In genomic region chr5:74251106-74252032, GRCh38 we compare ENCODE assay signal across 8 cellular contexts.
DNase-seq lines count a peak whose midpoint lies in the region; ATAC-seq, FAIRE-seq and TF ChIP-seq lines count a peak whose summit lies in the region.

No MANE protein-coding gene starts in this region.

- ATAC-seq in activated CD4-positive, CD25-positive, alpha-beta regulatory T cell treated with anti-CD3 and anti-CD28 coated beads, Interleukin-2, amount 50 U/mL, for 24 hours: no peak

- BruUV-seq in Caco-2 (replicated peaks; lab: Mats Ljungman, UMichigan) (no TSS peak), endothelial cell of umbilical vein (replicated peaks; lab: Mats Ljungman, UMichigan) (no TSS peak)

- FAIRE-seq in endothelial cell of umbilical vein (lab: Jason Lieb, UNC) (peak; percentile 76), frontal cortex (lab: Jason Lieb, UNC) (no peak)

- no peaks in the 10 kb centered on the region for H3K9me3 ChIP-seq in Caco-2
- H3K9me3 ChIP-seq in endothelial cell of umbilical vein (replicated peaks; ENCODE audit: control insufficient read depth, insufficient read depth, low read length): no peaks in the 10 kb centered on the region
- H3K9me3 ChIP-seq in neuronal stem cell (replicated peaks in 1 of 2; ENCODE audit: control insufficient read depth in 2 of 2, insufficient read depth in 1 of 2, low read depth in 1 of 2, low read length in 2 of 2): no peaks in the 10 kb centered on the region

- no peak overlapping the region for H3K4me3 Mint-ChIP-seq in Caco-2 (ENCODE audit: unreplicated experiment)

- dilution Hi-C loops in endothelial cell of umbilical vein (cut with MboI; ENCODE audit: extremely low pct_ligation_motif_present, low sequenced_read_pairs): no loop called here

- no peak overlapping the region for H4K8ac ChIP-seq in neuronal stem cell (ENCODE audit: low read depth, low read length)

- H3K9me1 ChIP-seq in endothelial cell of umbilical vein (replicated peaks; ENCODE audit: control insufficient read depth, extremely low read depth, insufficient read depth, low read length): no peaks in the 10 kb centered on the region

- H3K27ac Mint-ChIP-seq in Caco-2 (ENCODE audit: unreplicated experiment): no peak overlapping the region

- H3K4me1 Mint-ChIP-seq in Caco-2 (ENCODE audit: low read depth, unreplicated experiment): peaks cover 10% of the 10 kb centered on the region

- H3K4ac ChIP-seq in neuronal stem cell (ENCODE audit: low read length): no peak overlapping the region

- H2BK5ac ChIP-seq in neuronal stem cell (ENCODE audit: low read length): no peak overlapping the region

- no peak for TF ChIP-seq CTCF in Caco-2 (IDR thresholded peaks at IDR 0.05; ENCODE audit: insufficient read depth in 1 of 2, low read depth in 1 of 2, low read length in 1 of 2, severe bottlenecking in 1 of 2, unreplicated experiment in 1 of 2)
- TF ChIP-seq CTCF in endothelial cell of umbilical vein (IDR thresholded peaks at IDR 0.05; ENCODE audit: extremely low read depth in 1 of 2, insufficient read depth in 1 of 2, low read depth in 1 of 2, low read length in 2 of 2): no peak

- no peak overlapping the region for H2BK120ac ChIP-seq in neuronal stem cell (ENCODE audit: low read depth, low read length)

- H2AK5ac ChIP-seq in neuronal stem cell (ENCODE audit: low read depth, low read length): no peak overlapping the region

- no peaks in the 10 kb centered on the region for H3K79me1 ChIP-seq in neuronal stem cell (ENCODE audit: low read depth, low read length)

- H3K27ac ChIP-seq in endothelial cell of umbilical vein (ENCODE audit: insufficient read depth, low read depth, low read length) (no peak overlapping the region), neuronal stem cell (replicated peaks; ENCODE audit: low read length) (no peak overlapping the region)

- H4K91ac ChIP-seq in neuronal stem cell (ENCODE audit: low read depth, low read length, poor library complexity): no peak overlapping the region

- POLR2A ChIA-PET in Caco-2 (lab: Charles Lee) (no interaction called here), endothelial cell of umbilical vein (lab: Charles Lee) (no interaction called here)

- no peaks in the 10 kb centered on the region for H3K27me3 ChIP-seq in Caco-2 (replicated peaks; ENCODE audit: control insufficient read depth, insufficient read depth, low read length)
- H3K27me3 ChIP-seq in endothelial cell of umbilical vein (ENCODE audit: control insufficient read depth in 2 of 2, insufficient read depth in 2 of 2, low read length in 2 of 2): peaks cover 4 to 5% of the 10 kb centered on the region in 2 experiments
- no peaks in the 10 kb centered on the region for H3K27me3 ChIP-seq in neuronal stem cell (ENCODE audit: control insufficient read depth in 3 of 3, insufficient read depth in 3 of 3, low read depth in 1 of 3, low read length in 3 of 3)

- CTCF ChIA-PET in Caco-2 (lab: Charles Lee) (no interaction called here), endothelial cell of umbilical vein (lab: Charles Lee) (interaction anchor here (1.1 kb wide), 1 partner anchor 387 kb away, joined by 3 read pairs; no protein-coding TSS in a partner anchor)

- H3K36me3 ChIP-seq in Caco-2 (ENCODE audit: control insufficient read depth, insufficient read depth, low read length): no peaks in the 10 kb centered on the region
- H3K36me3 ChIP-seq in endothelial cell of umbilical vein (ENCODE audit: control insufficient read depth in 2 of 2, extremely low read depth in 1 of 2, insufficient read depth in 2 of 2, low read length in 2 of 2): no peaks in the 10 kb centered on the region
- H3K36me3 ChIP-seq in neuronal stem cell (replicated peaks in 1 of 2; ENCODE audit: control insufficient read depth in 2 of 2, insufficient read depth in 2 of 2, low read length in 2 of 2): no peaks in the 10 kb centered on the region

- H3K79me2 ChIP-seq in endothelial cell of umbilical vein (ENCODE audit: control insufficient read depth, insufficient read depth, low read length): no peaks in the 10 kb centered on the region

- intact Hi-C loops in Caco-2 (cut with micrococcal nuclease; ENCODE audit: unreplicated experiment) (no loop called here), endothelial cell of umbilical vein (cut with micrococcal nuclease) (loop anchor here (1.0 to 2.0 kb wide), 2 partner anchors 125 to 389 kb away; partner anchors contain the start of gene ENC1)

- H2BK12ac ChIP-seq in neuronal stem cell (ENCODE audit: low read length): no peak overlapping the region

- no peak overlapping the region for H3K14ac ChIP-seq in neuronal stem cell (ENCODE audit: low read length)

- no peaks in the 10 kb centered on the region for H3K27me3 Mint-ChIP-seq in Caco-2 (ENCODE audit: insufficient read depth, unreplicated experiment)

- H3K18ac ChIP-seq in neuronal stem cell (ENCODE audit: low read length): no peak overlapping the region

- no peaks in the 10 kb centered on the region for H4K20me1 ChIP-seq in endothelial cell of umbilical vein (replicated peaks; ENCODE audit: control insufficient read depth, extremely low read depth, insufficient read depth, low read length)

- no peak overlapping the region for H2BK15ac ChIP-seq in neuronal stem cell (ENCODE audit: low read length)

- peaks cover 9% of the 10 kb centered on the region for H3K4me1 ChIP-seq in Caco-2
- peaks cover 9% of the 10 kb centered on the region for H3K4me1 ChIP-seq in endothelial cell of umbilical vein (ENCODE audit: control insufficient read depth, extremely low read depth, insufficient read depth, low read length)
- peaks cover 2 to 5% of the 10 kb centered on the region in 2 donors for H3K4me1 ChIP-seq in neuronal stem cell (ENCODE audit: control insufficient read depth in 2 of 2, insufficient read depth in 1 of 2, low read depth in 1 of 2, low read length in 2 of 2)

- no peak for TF ChIP-seq POLR2A in endothelial cell of umbilical vein (IDR thresholded peaks at IDR 0.05; ENCODE audit: low read depth, low read length)

- H3K23ac ChIP-seq in neuronal stem cell (ENCODE audit: low read depth, low read length, poor library complexity): no peak overlapping the region

- WGBS in neuronal stem cell (ENCODE audit: extremely low coverage in 2 of 2, insufficient read length in 2 of 2, insufficient replicate concordance in 1 of 2), 2 donors: no CpG with 5 or more reads among the region's 9 CpGs

- H3K9me3 Mint-ChIP-seq in Caco-2 (ENCODE audit: unreplicated experiment): no peaks in the 10 kb centered on the region

- no peaks in the 10 kb centered on the region for H3K36me3 Mint-ChIP-seq in Caco-2 (ENCODE audit: insufficient read depth, unreplicated experiment)

- H2AFZ ChIP-seq in endothelial cell of umbilical vein (ENCODE audit: low read depth, low read length) (peak overlapping the region; percentile 24), neuronal stem cell (ENCODE audit: low read length) (peak overlapping the region; percentile 79)

- H3K4me3 ChIP-seq in Caco-2 (ENCODE audit: low read depth, low read length): no peak overlapping the region
- H3K4me3 ChIP-seq in endothelial cell of umbilical vein (replicated peaks in 1 of 3; ENCODE audit: insufficient read depth in 1 of 3, low read depth in 1 of 3, low read length in 3 of 3): no peak overlapping the region
- no peak overlapping the region for H3K4me3 ChIP-seq in neuronal stem cell (ENCODE audit: low read length in 2 of 2)

- peak overlapping the region; percentile 5 for H3K4me2 ChIP-seq in endothelial cell of umbilical vein (ENCODE audit: insufficient read depth, low read length)
- H3K4me2 ChIP-seq in neuronal stem cell (ENCODE audit: insufficient read depth, low read length, poor library complexity, severe bottlenecking): no peak overlapping the region

- no peak overlapping the region for H3K9ac ChIP-seq in endothelial cell of umbilical vein (replicated peaks; ENCODE audit: extremely low read depth, insufficient read depth, low read length)
- no peak overlapping the region for H3K9ac ChIP-seq in neuronal stem cell (ENCODE audit: low read depth, low read length, poor library complexity)

- peak; percentile 59 to 74 for DNase-seq in Caco-2
- peak; percentile 76 to 78 for DNase-seq in NOMO-1 (lab: John Stamatoyannopoulos, UW; ENCODE audit: unreplicated experiment in 2 of 2)
- DNase-seq in endothelial cell of umbilical vein (ENCODE audit: low read depth, low spot score): peak; percentile 89
- DNase-seq in neuronal stem cell (ENCODE audit: low spot score): no peak
- DNase-seq in frontal cortex (ENCODE audit: low spot score in 2 of 2): no peak
- no peak for DNase-seq in NCI-H187 treated with DMSO at 0.1 percent for 48 hours (lab: John Stamatoyannopoulos, UW)
- no peak for DNase-seq in RPMI8226

TF ChIP-seq in endothelial cell of umbilical vein, 7 proteins besides CTCF, POLR2A, EP300 and RAD21:
- TF ChIP-seq GATA2 (IDR thresholded peaks at IDR 0.05; ENCODE audit: insufficient read depth, insufficient read length, low read depth, low read length): no peak
- no peak for TF ChIP-seq EZH2 (IDR thresholded peaks at IDR 0.05; ENCODE audit: borderline replicate concordance, low read depth, low read length, severe bottlenecking)
- no peak for TF ChIP-seq MYC (IDR thresholded peaks at IDR 0.05; ENCODE audit: low read depth, low read length)
- TF ChIP-seq JUN (IDR thresholded peaks at IDR 0.05; ENCODE audit: borderline replicate concordance, insufficient read depth, insufficient read length, low read depth): no peak
- no peak for TF ChIP-seq FOS (IDR thresholded peaks at IDR 0.05; ENCODE audit: borderline replicate concordance, insufficient read depth, low read length)
- no peak for TF ChIP-seq POLR2AphosphoS5 (IDR thresholded peaks at IDR 0.05; ENCODE audit: insufficient read depth, low read depth, low read length)
- TF ChIP-seq MAX (IDR thresholded peaks at IDR 0.05; ENCODE audit: insufficient read depth, insufficient read length): no peak

Comparison
In these comparisons a context has a peak if more than half of its experiments do, and no peak if none do; other contexts are left out.
1. DNase-seq: peak in Caco-2 (2 of 2), NOMO-1 (2 of 2) and endothelial cell of umbilical vein (single experiment); none in neuronal stem cell (single experiment), frontal cortex (0 of 2), NCI-H187 treated with DMSO at 0.1 percent for 48 hours (single experiment) and RPMI8226 (single experiment).